In genomic region chr5:10898489-10898888, GRCh38 we compare ENCODE assay signal across 27 cellular contexts.
DNase-seq lines count a peak whose midpoint lies in the region; ATAC-seq, FAIRE-seq and TF ChIP-seq lines count a peak whose summit lies in the region.
"Had no signal": no experiment of that assay in that cellular context is flagged by ENCODE, and none has a peak within 500 bp of the region (broad histone marks: within the 10 kb centered on the region; RNA-seq: fewer than 3 reads in every experiment).

No MANE protein-coding gene starts in this region.

- CTCF ChIA-PET in A549 (lab: Yijun Ruan, JAX) (no interaction called here), K562 (lab: Yijun Ruan, JAX; ENCODE audit: low intra/inter-chr PET ratio) (no interaction called here)

- H3K9ac ChIP-seq in HUES48 (ENCODE audit: low read depth, low read length): no peak overlapping the region
- no peak overlapping the region for H3K9ac ChIP-seq in K562 (ENCODE audit: insufficient read depth in 1 of 2, low read depth in 2 of 2, low read length in 2 of 2)
- H3K9ac ChIP-seq: BLaER1 had no signal

- POLR2A ChIA-PET in A549 (lab: Yijun Ruan, JAX) (no interaction called here), K562 (lab: Yijun Ruan, JAX) (interaction anchor here (0.7 kb wide), 1 partner anchor 30 kb away, joined by 4 read pairs; no protein-coding TSS in a partner anchor)

- BruUV-seq in K562 (replicated peaks; lab: Mats Ljungman, UMichigan): no TSS peak

- H3K36me3 ChIP-seq in HUES48 (ENCODE audit: control insufficient read depth, insufficient read depth, low read length): no peaks in the 10 kb centered on the region
- no peaks in the 10 kb centered on the region for H3K36me3 ChIP-seq in K562 (ENCODE audit: control insufficient read depth, insufficient read depth, low read length)
- H3K36me3 ChIP-seq in brain microvascular endothelial cell (replicated peaks): no peaks in the 10 kb centered on the region
- H3K36me3 ChIP-seq: BE2C, BLaER1 had no signal

- H3K4me1 ChIP-seq in A549: no peaks in the 10 kb centered on the region
- peaks cover 42% of the 10 kb centered on the region for H3K4me1 ChIP-seq in HUES48 (ENCODE audit: control insufficient read depth, insufficient read depth, low read length)
- no peaks in the 10 kb centered on the region for H3K4me1 ChIP-seq in K562 (replicated peaks in 1 of 2; ENCODE audit: control insufficient read depth in 2 of 2, insufficient read depth in 2 of 2, low read length in 2 of 2)
- H3K4me1 ChIP-seq: BE2C, BLaER1 had no signal

- 20% methylated on average over 5 of the region's 5 CpGs for whole genome bisulfite sequencing in A549 (ENCODE audit: missing lambda C conversion rate)
- WGBS in K562 (ENCODE audit: insufficient coverage, low coverage, missing lambda C conversion rate): 0% methylated on average over 5 of the region's 5 CpGs

- H3K9me1 ChIP-seq in K562 (ENCODE audit: control insufficient read depth, insufficient read depth, low read length): no peaks in the 10 kb centered on the region

- no peak for TF ChIP-seq EP300 in A549 (IDR thresholded peaks at IDR 0.05)
- TF ChIP-seq EP300 in K562 (IDR thresholded peaks at IDR 0.05; ENCODE audit: low read length): no peak

- H3K9me3 Mint-ChIP-seq in nephron progenitor cell: no peaks in the 10 kb centered on the region
- H3K9me3 Mint-ChIP-seq: CD4-positive, alpha-beta T cell; CD8-positive, alpha-beta T cell had no signal

- TF ChIP-seq RAD21 in A549 (conservative IDR thresholded peaks at IDR 0.05 in 1 of 2, IDR thresholded peaks at IDR 0.05 in 1 of 2) (no peak), K562 (CRISPR knock-in tag; conservative IDR thresholded peaks at IDR 0.05 in 1 of 2, IDR thresholded peaks at IDR 0.05 in 1 of 2) (no peak)

- intact Hi-C loops in K562 (cut with micrococcal nuclease): no loop called here

- FAIRE-seq in A549 (lab: Jason Lieb, UNC) (no peak), K562 (lab: Jason Lieb, UNC) (no peak)
- FAIRE-seq: GM12878, GM12892, GM18507 had no signal

- H4K20me1 ChIP-seq in K562 (replicated peaks; ENCODE audit: control insufficient read depth, insufficient read depth, low read length): no peaks in the 10 kb centered on the region
- H4K20me1 ChIP-seq: BLaER1 had no signal

- H3K36me3 Mint-ChIP-seq in nephron progenitor cell (ENCODE audit: low read depth): no peaks in the 10 kb centered on the region
- H3K36me3 Mint-ChIP-seq: CD14-positive monocyte; CD8-positive, alpha-beta T cell had no signal

- H3K27me3 Mint-ChIP-seq in nephron progenitor cell (ENCODE audit: low read depth, poor library complexity): peaks cover 6% of the 10 kb centered on the region

- no peak overlapping the region for H2AFZ ChIP-seq in K562 (ENCODE audit: low read depth, low read length)

- DNase-seq in A549 (ENCODE audit: low read depth in 1 of 2, low spot score in 1 of 2) (no peak), K562 (ENCODE audit: extremely low read depth in 1 of 4, low spot score in 3 of 4) (no peak), nephron progenitor cell (no peak), brain microvascular endothelial cell (no peak), COLO668 (lab: John Stamatoyannopoulos, UW; ENCODE audit: unreplicated experiment) (no peak)
- DNase-seq: ACHN; BE2C; C1 segment of cervical spinal cord; CD4-positive, alpha-beta T cell; CD8-positive, alpha-beta T cell; COR-L47; DMS 273 treated with DMSO at 0.1 percent for 48 hours; DMS153; DMS53; DMS79; DND-41; EL; GDM1 had no signal

- no peak overlapping the region for H3K4me3 ChIP-seq in A549
- no peak overlapping the region for H3K4me3 ChIP-seq in HUES48 (ENCODE audit: low read depth, low read length)
- H3K4me3 ChIP-seq in K562: no peak overlapping the region
- no peak overlapping the region for H3K4me3 ChIP-seq in brain microvascular endothelial cell (ENCODE audit: low read depth, low read length)
- H3K4me3 ChIP-seq: BLaER1, GM12878 had no signal

- H3K79me2 ChIP-seq in K562 (ENCODE audit: control insufficient read depth, insufficient read depth, low read length): no peaks in the 10 kb centered on the region

- H3K4me1 Mint-ChIP-seq in nephron progenitor cell: peaks cover 82% of the 10 kb centered on the region
- H3K4me1 Mint-ChIP-seq: CD14-positive monocyte had no signal

- ATAC-seq in A549 (no peak), K562 (no peak), HG03520 (IDR thresholded peaks at IDR 0.05; ENCODE audit: unreplicated experiment) (no peak), HG02571 (IDR thresholded peaks at IDR 0.05; ENCODE audit: unreplicated experiment) (no peak)
- ATAC-seq: CD8-positive, alpha-beta T cell; GM12878 had no signal

- no peak overlapping the region for H3K4me3 Mint-ChIP-seq in nephron progenitor cell
- H3K4me3 Mint-ChIP-seq: CD14-positive monocyte; CD4-positive, alpha-beta T cell; CD8-positive, alpha-beta T cell had no signal

- H3K9me3 ChIP-seq in A549: no peaks in the 10 kb centered on the region; the same call in 2 of the 3 replicates
- no peaks in the 10 kb centered on the region for H3K9me3 ChIP-seq in HUES48 (ENCODE audit: control insufficient read depth, insufficient read depth, low read length)
- H3K9me3 ChIP-seq in K562 (replicated peaks; ENCODE audit: control insufficient read depth, insufficient read depth, low read depth, low read length): no peaks in the 10 kb centered on the region
- H3K9me3 ChIP-seq: BE2C, BLaER1 had no signal

- H3K4me2 ChIP-seq in A549 (no peak overlapping the region), K562 (ENCODE audit: insufficient read depth, low read length) (no peak overlapping the region)
- H3K4me2 ChIP-seq: BLaER1 had no signal

- in situ Hi-C loops in K562 (cut with MboI): no loop called here
- in situ Hi-C loops in brain microvascular endothelial cell (cut with HindIII; ENCODE audit: low pct_ligation_motif_present, low sequenced_read_pairs): no loop called here

- H3K27ac Mint-ChIP-seq in nephron progenitor cell: peak overlapping the region; percentile 72
- H3K27ac Mint-ChIP-seq: CD14-positive monocyte; CD4-positive, alpha-beta T cell; CD8-positive, alpha-beta T cell had no signal

- no peak for TF ChIP-seq CTCF in A549 (IDR thresholded peaks at IDR 0.05)
- no peak for TF ChIP-seq CTCF in K562 (IDR thresholded peaks at IDR 0.05 in 2 of 3, conservative IDR thresholded peaks at IDR 0.05 in 1 of 3; ENCODE audit: insufficient read depth in 2 of 3, low read depth in 1 of 3, low read length in 3 of 3)
- TF ChIP-seq CTCF in nephron progenitor cell (IDR thresholded peaks at IDR 0.05): no peak
- TF ChIP-seq CTCF in brain microvascular endothelial cell (IDR thresholded peaks at IDR 0.05; ENCODE audit: low read depth, low read length, missing control alignments): no peak

- H3K27ac ChIP-seq in A549 (no peak overlapping the region), HUES48 (ENCODE audit: low read depth, low read length) (peak overlapping the region; percentile 30), K562 (ENCODE audit: extremely low read depth, low read depth, low read length) (no peak overlapping the region), brain microvascular endothelial cell (no peak overlapping the region)
- H3K27ac ChIP-seq: 22Rv1, BLaER1 had no signal

- TF ChIP-seq POLR2A in A549 (IDR thresholded peaks at IDR 0.05; ENCODE audit: low read length) (no peak), K562 (conservative IDR thresholded peaks at IDR 0.05) (no peak)

- H3K27me3 ChIP-seq in HUES48 (ENCODE audit: control insufficient read depth, insufficient read depth, low read length) (no peaks in the 10 kb centered on the region), K562 (ENCODE audit: control insufficient read depth in 2 of 2, insufficient read depth in 2 of 2, low read length in 2 of 2) (peaks cover 9% of the 10 kb centered on the region in 2 experiments; a peak in 4 of 5 replicates), brain microvascular endothelial cell (replicated peaks) (no peaks in the 10 kb centered on the region)
- H3K27me3 ChIP-seq: BE2C, BLaER1 had no signal

TF ChIP-seq in A549, 52 proteins besides CTCF, POLR2A, EP300 and RAD21:
- TF ChIP-seq HEYL (CRISPR knock-in tag; IDR thresholded peaks at IDR 0.05) (no peak), MAFK (IDR thresholded peaks at IDR 0.05; ENCODE audit: partially characterized antibody) (peak; percentile 32)
TF ChIP-seq in A549: peak in this region for 1.

TF ChIP-seq in K562, 482 proteins besides CTCF, POLR2A, EP300 and RAD21:
- TF ChIP-seq ZNF316 (IDR thresholded peaks at IDR 0.05): 0 out of 2 replicates have a peak, but pooled peaks have one; percentile 8
- no peak for TF ChIP-seq U2AF2 (optimal IDR thresholded peaks at IDR 0.05; ENCODE audit: low read depth, low read length)

Comparison
In these comparisons a context has a peak if more than half of its experiments do, and no peak if none do; other contexts are left out.
1. Of the 35 proteins assayed by ChIP-seq in both K562 and A549: peak only in K562: none; only in A549: MAFK; in both: none; in neither: 34.